In the genomic region with DNA sequence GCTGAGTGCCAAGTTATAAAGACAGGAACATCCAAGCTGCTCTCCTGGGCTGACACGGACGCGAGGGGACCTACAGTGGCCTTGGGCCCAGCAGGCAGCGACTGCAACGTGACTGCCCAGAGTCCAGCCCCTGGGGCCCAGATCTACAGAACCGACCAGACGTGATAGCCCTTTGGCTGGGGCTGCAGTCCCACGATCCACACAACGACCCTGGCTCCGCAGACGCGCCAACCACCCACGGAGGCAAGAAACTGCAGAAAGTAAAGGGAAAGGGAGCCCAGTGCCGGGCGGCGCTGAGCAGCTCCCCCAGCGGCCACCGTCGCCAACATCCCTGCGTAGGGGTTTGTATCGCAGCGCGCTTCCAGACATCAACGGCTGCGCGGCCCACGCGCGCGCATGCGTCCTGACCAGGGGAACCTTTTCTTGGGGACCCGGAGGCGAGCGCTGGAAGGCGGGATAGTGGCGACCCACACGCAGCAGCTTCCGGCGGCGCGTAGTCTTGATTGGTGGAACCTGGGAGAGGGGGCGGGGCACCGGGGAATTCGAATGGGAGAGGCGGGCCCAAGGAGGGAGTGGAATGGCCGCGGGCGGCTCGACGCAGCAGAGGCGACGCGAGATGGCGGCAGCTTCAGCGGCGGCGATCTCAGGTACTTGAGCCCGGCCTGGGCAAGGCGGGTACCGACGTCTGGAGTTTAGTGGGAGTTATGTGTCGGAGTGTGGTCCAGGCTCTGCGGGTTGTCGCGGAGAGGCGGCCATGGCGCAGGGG, we compare ENCODE assay signal across 1 cellular context.
TF ChIP-seq lines count a peak whose summit lies in the region.

A gene (plus strand): TSS at position 569 of the 766 bp plus-strand sequence. CDS start 9 bp downstream, at position 578.

TF ChIP-seq in HepG2, 621 proteins besides CTCF, POLR2A, EP300 and RAD21 (continued from another document and continues in another):
- TF ChIP-seq, protein P1, sequence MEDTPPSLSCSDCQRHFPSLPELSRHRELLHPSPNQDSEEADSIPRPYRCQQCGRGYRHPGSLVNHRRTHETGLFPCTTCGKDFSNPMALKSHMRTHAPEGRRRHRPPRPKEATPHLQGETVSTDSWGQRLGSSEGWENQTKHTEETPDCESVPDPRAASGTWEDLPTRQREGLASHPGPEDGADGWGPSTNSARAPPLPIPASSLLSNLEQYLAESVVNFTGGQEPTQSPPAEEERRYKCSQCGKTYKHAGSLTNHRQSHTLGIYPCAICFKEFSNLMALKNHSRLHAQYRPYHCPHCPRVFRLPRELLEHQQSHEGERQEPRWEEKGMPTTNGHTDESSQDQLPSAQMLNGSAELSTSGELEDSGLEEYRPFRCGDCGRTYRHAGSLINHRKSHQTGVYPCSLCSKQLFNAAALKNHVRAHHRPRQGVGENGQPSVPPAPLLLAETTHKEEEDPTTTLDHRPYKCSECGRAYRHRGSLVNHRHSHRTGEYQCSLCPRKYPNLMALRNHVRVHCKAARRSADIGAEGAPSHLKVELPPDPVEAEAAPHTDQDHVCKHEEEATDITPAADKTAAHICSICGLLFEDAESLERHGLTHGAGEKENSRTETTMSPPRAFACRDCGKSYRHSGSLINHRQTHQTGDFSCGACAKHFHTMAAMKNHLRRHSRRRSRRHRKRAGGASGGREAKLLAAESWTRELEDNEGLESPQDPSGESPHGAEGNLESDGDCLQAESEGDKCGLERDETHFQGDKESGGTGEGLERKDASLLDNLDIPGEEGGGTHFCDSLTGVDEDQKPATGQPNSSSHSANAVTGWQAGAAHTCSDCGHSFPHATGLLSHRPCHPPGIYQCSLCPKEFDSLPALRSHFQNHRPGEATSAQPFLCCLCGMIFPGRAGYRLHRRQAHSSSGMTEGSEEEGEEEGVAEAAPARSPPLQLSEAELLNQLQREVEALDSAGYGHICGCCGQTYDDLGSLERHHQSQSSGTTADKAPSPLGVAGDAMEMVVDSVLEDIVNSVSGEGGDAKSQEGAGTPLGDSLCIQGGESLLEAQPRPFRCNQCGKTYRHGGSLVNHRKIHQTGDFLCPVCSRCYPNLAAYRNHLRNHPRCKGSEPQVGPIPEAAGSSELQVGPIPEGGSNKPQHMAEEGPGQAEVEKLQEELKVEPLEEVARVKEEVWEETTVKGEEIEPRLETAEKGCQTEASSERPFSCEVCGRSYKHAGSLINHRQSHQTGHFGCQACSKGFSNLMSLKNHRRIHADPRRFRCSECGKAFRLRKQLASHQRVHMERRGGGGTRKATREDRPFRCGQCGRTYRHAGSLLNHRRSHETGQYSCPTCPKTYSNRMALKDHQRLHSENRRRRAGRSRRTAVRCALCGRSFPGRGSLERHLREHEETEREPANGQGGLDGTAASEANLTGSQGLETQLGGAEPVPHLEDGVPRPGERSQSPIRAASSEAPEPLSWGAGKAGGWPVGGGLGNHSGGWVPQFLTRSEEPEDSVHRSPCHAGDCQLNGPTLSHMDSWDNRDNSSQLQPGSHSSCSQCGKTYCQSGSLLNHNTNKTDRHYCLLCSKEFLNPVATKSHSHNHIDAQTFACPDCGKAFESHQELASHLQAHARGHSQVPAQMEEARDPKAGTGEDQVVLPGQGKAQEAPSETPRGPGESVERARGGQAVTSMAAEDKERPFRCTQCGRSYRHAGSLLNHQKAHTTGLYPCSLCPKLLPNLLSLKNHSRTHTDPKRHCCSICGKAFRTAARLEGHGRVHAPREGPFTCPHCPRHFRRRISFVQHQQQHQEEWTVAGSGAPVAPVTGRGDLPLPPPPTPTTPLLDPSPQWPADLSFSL (CRISPR knock-in tag; IDR thresholded peaks at IDR 0.05): no peak
- TF ChIP-seq, protein P2, sequence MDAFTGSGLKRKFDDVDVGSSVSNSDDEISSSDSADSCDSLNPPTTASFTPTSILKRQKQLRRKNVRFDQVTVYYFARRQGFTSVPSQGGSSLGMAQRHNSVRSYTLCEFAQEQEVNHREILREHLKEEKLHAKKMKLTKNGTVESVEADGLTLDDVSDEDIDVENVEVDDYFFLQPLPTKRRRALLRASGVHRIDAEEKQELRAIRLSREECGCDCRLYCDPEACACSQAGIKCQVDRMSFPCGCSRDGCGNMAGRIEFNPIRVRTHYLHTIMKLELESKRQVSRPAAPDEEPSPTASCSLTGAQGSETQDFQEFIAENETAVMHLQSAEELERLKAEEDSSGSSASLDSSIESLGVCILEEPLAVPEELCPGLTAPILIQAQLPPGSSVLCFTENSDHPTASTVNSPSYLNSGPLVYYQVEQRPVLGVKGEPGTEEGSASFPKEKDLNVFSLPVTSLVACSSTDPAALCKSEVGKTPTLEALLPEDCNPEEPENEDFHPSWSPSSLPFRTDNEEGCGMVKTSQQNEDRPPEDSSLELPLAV (CRISPR knock-in tag; conservative IDR thresholded peaks at IDR 0.05; ENCODE audit: low read depth): no peak
- peak; percentile 90 for TF ChIP-seq TAF1 (CRISPR knock-in tag; IDR thresholded peaks at IDR 0.05)
- TF ChIP-seq ZNF326 (CRISPR knock-in tag; IDR thresholded peaks at IDR 0.05; ENCODE audit: borderline replicate concordance): no peak
- TF ChIP-seq YEATS4 (CRISPR knock-in tag; IDR thresholded peaks at IDR 0.05; ENCODE audit: borderline replicate concordance): peak; percentile 85
- TF ChIP-seq ZNF768 (CRISPR knock-in tag; IDR thresholded peaks at IDR 0.05): peak; percentile 72
- TF ChIP-seq ZNF546 (CRISPR knock-in tag; conservative IDR thresholded peaks at IDR 0.05): peak; percentile 74; the same call in 1 of the 2 replicates
- TF ChIP-seq ZFYVE20 (CRISPR knock-in tag; IDR thresholded peaks at IDR 0.05; ENCODE audit: borderline replicate concordance, low read depth): no peak; the same call in 1 of the 2 replicates
- TF ChIP-seq ARNT2 (CRISPR knock-in tag; IDR thresholded peaks at IDR 0.05; ENCODE audit: low read depth): peak; percentile 75; the same call in 1 of the 2 replicates
- 0 out of 2 replicates have a peak, but pooled peaks have one; percentile 19 for TF ChIP-seq ZNF333 (CRISPR knock-in tag; IDR thresholded peaks at IDR 0.05; ENCODE audit: borderline replicate concordance)
- TF ChIP-seq POLR2AphosphoS5 (IDR thresholded peaks at IDR 0.05; ENCODE audit: low read depth, low read length): peak; percentile 94
- no peak; the same call in 1 of the 2 replicates for TF ChIP-seq ZNF101 (CRISPR knock-in tag; IDR thresholded peaks at IDR 0.05; ENCODE audit: borderline replicate concordance, low read depth)
- TF ChIP-seq ZNF354B (CRISPR knock-in tag; IDR thresholded peaks at IDR 0.05): no peak
- TF ChIP-seq NFIB (CRISPR knock-in tag; IDR thresholded peaks at IDR 0.05; ENCODE audit: borderline replicate concordance): no peak
- peak; percentile 65 for TF ChIP-seq HOXA9 (CRISPR knock-in tag; IDR thresholded peaks at IDR 0.05; ENCODE audit: borderline replicate concordance)
- peak; percentile 80 for TF ChIP-seq RXRB (CRISPR knock-in tag; IDR thresholded peaks at IDR 0.05; ENCODE audit: borderline replicate concordance)
- peak; percentile 79; the same call in 1 of the 2 replicates for TF ChIP-seq TBP (CRISPR knock-in tag; IDR thresholded peaks at IDR 0.05)
- peak; percentile 91 for TF ChIP-seq ATF7-NPFF (CRISPR knock-in tag; IDR thresholded peaks at IDR 0.05; ENCODE audit: low read depth)
- no peak; the same call in 1 of the 2 replicates for TF ChIP-seq BRCA1 (CRISPR knock-in tag; IDR thresholded peaks at IDR 0.05)
- TF ChIP-seq ZNF501 (CRISPR knock-in tag; IDR thresholded peaks at IDR 0.05): peak; percentile 95
- peak; percentile 89 for TF ChIP-seq KLF9 (CRISPR knock-in tag; IDR thresholded peaks at IDR 0.05; ENCODE audit: low read depth)
- TF ChIP-seq ZNF484 (CRISPR knock-in tag; IDR thresholded peaks at IDR 0.05; ENCODE audit: borderline replicate concordance, low read depth): no peak
- TF ChIP-seq, protein P3, sequence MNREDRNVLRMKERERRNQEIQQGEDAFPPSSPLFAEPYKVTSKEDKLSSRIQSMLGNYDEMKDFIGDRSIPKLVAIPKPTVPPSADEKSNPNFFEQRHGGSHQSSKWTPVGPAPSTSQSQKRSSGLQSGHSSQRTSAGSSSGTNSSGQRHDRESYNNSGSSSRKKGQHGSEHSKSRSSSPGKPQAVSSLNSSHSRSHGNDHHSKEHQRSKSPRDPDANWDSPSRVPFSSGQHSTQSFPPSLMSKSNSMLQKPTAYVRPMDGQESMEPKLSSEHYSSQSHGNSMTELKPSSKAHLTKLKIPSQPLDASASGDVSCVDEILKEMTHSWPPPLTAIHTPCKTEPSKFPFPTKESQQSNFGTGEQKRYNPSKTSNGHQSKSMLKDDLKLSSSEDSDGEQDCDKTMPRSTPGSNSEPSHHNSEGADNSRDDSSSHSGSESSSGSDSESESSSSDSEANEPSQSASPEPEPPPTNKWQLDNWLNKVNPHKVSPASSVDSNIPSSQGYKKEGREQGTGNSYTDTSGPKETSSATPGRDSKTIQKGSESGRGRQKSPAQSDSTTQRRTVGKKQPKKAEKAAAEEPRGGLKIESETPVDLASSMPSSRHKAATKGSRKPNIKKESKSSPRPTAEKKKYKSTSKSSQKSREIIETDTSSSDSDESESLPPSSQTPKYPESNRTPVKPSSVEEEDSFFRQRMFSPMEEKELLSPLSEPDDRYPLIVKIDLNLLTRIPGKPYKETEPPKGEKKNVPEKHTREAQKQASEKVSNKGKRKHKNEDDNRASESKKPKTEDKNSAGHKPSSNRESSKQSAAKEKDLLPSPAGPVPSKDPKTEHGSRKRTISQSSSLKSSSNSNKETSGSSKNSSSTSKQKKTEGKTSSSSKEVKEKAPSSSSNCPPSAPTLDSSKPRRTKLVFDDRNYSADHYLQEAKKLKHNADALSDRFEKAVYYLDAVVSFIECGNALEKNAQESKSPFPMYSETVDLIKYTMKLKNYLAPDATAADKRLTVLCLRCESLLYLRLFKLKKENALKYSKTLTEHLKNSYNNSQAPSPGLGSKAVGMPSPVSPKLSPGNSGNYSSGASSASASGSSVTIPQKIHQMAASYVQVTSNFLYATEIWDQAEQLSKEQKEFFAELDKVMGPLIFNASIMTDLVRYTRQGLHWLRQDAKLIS (CRISPR knock-in tag; IDR thresholded peaks at IDR 0.05): no peak
- TF ChIP-seq HOXA7 (CRISPR knock-in tag; IDR thresholded peaks at IDR 0.05): no peak
- TF ChIP-seq, protein P4, sequence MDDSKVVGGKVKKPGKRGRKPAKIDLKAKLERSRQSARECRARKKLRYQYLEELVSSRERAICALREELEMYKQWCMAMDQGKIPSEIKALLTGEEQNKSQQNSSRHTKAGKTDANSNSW (CRISPR knock-in tag; IDR thresholded peaks at IDR 0.05; ENCODE audit: borderline replicate concordance): peak; percentile 27; the same call in 1 of the 2 replicates
- peak; percentile 93; the same call in 1 of the 2 replicates for TF ChIP-seq ZNF747 (CRISPR knock-in tag; IDR thresholded peaks at IDR 0.05; ENCODE audit: borderline replicate concordance)
- TF ChIP-seq ZNF451 (CRISPR knock-in tag; IDR thresholded peaks at IDR 0.05): peak; percentile 89
- TF ChIP-seq ZNF782 (CRISPR knock-in tag; IDR thresholded peaks at IDR 0.05; ENCODE audit: borderline replicate concordance): no peak; the same call in 1 of the 2 replicates
- TF ChIP-seq, protein P5, sequence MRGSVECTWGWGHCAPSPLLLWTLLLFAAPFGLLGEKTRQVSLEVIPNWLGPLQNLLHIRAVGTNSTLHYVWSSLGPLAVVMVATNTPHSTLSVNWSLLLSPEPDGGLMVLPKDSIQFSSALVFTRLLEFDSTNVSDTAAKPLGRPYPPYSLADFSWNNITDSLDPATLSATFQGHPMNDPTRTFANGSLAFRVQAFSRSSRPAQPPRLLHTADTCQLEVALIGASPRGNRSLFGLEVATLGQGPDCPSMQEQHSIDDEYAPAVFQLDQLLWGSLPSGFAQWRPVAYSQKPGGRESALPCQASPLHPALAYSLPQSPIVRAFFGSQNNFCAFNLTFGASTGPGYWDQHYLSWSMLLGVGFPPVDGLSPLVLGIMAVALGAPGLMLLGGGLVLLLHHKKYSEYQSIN (CRISPR knock-in tag; IDR thresholded peaks at IDR 0.05; ENCODE audit: borderline replicate concordance): no peak
- peak; percentile 73 for TF ChIP-seq MED8 (CRISPR knock-in tag; IDR thresholded peaks at IDR 0.05; ENCODE audit: insufficient replicate concordance)
- TF ChIP-seq XRCC5 (optimal IDR thresholded peaks at IDR 0.05; ENCODE audit: low read length): peak; percentile 99
- no peak for TF ChIP-seq PHF5A (CRISPR knock-in tag; IDR thresholded peaks at IDR 0.05; ENCODE audit: low read depth, unreplicated experiment)
- TF ChIP-seq U2AF1 (optimal IDR thresholded peaks at IDR 0.05; ENCODE audit: low read depth, low read length): peak; percentile 50
- peak; percentile 50 for TF ChIP-seq ETV6 (CRISPR knock-in tag; conservative IDR thresholded peaks at IDR 0.05)
- TF ChIP-seq, protein P6, sequence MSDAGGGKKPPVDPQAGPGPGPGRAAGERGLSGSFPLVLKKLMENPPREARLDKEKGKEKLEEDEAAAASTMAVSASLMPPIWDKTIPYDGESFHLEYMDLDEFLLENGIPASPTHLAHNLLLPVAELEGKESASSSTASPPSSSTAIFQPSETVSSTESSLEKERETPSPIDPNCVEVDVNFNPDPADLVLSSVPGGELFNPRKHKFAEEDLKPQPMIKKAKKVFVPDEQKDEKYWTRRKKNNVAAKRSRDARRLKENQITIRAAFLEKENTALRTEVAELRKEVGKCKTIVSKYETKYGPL (CRISPR knock-in tag; IDR thresholded peaks at IDR 0.05): 0 out of 2 replicates have a peak, but pooled peaks have one; percentile 10
- no peak for TF ChIP-seq NFRKB (IDR thresholded peaks at IDR 0.05)
